Comparison of ENCODE assay signal across 8 cellular contexts in genomic region chr15:66774001-66774814, GRCh38.
DNase-seq lines count a peak whose midpoint lies in the region; ATAC-seq and TF ChIP-seq lines count a peak whose summit lies in the region.

No MANE protein-coding gene starts in this region.

- no peak overlapping the region for H3K4me3 Mint-ChIP-seq in activated naive CD8-positive, alpha-beta T cell treated with anti-CD3 and anti-CD28 coated beads, Interleukin-2, amount 50 U/mL, for 24 hours

- ATAC-seq in activated naive CD8-positive, alpha-beta T cell treated with anti-CD3 and anti-CD28 coated beads, Interleukin-2, amount 50 U/mL, for 24 hours: peak; percentile 53
- peak; percentile 89 to 95 (median 93) for ATAC-seq in heart left ventricle
- no peak for ATAC-seq in HG03139 (IDR thresholded peaks at IDR 0.05; ENCODE audit: unreplicated experiment)
- ATAC-seq in HG03108 (IDR thresholded peaks at IDR 0.05; ENCODE audit: unreplicated experiment): no peak

- TF ChIP-seq CTCF in heart left ventricle (IDR thresholded peaks at IDR 0.05): peak; percentile 89 to 99 (median 96)

- no peak for TF ChIP-seq POLR2A in heart left ventricle (IDR thresholded peaks at IDR 0.05)

- no peaks in the 10 kb centered on the region for H3K36me3 Mint-ChIP-seq in activated naive CD8-positive, alpha-beta T cell treated with anti-CD3 and anti-CD28 coated beads, Interleukin-2, amount 50 U/mL, for 24 hours (ENCODE audit: low read depth)

- no peak overlapping the region for H3K4me3 ChIP-seq in heart left ventricle

- no peaks in the 10 kb centered on the region for H3K4me1 Mint-ChIP-seq in activated naive CD8-positive, alpha-beta T cell treated with anti-CD3 and anti-CD28 coated beads, Interleukin-2, amount 50 U/mL, for 24 hours

- DNase-seq in DMS53 treated with DMSO at 0.1 percent for 48 hours (lab: John Stamatoyannopoulos, UW; ENCODE audit: unreplicated experiment) (peak; percentile 26), HuH-7.5 (ENCODE audit: low spot score) (peak; percentile 99), SHP77 (lab: John Stamatoyannopoulos, UW) (peak; percentile 47 to 53), heart left ventricle (peak; percentile 85 to 91 (median 87)), pons (ENCODE audit: low spot score) (peak; percentile 58)
- peak; percentile 46 for DNase-seq in activated naive CD8-positive, alpha-beta T cell treated with anti-CD3 and anti-CD28 coated beads, Interleukin-2, amount 50 U/mL, for 24 hours

- WGBS in heart left ventricle, 4 donors: 35 to 44% (median 39%) methylated on average over 19 of the region's 19 CpGs

- H3K27ac ChIP-seq in heart left ventricle: peak overlapping the region; percentile 16 to 79 (median 65)

- intact Hi-C loops in heart left ventricle (cut with DNase I): loop anchor here (1.0 to 5.0 kb wide), 18 partner anchors 62 to 172 kb away; partner anchors contain the start of gene SMAD6 (in 3 of the 10)

- no peaks in the 10 kb centered on the region for H3K36me3 ChIP-seq in heart left ventricle

- no peaks in the 10 kb centered on the region for H3K27me3 Mint-ChIP-seq in activated naive CD8-positive, alpha-beta T cell treated with anti-CD3 and anti-CD28 coated beads, Interleukin-2, amount 50 U/mL, for 24 hours

- H3K27ac Mint-ChIP-seq in activated naive CD8-positive, alpha-beta T cell treated with anti-CD3 and anti-CD28 coated beads, Interleukin-2, amount 50 U/mL, for 24 hours: no peak overlapping the region

- no peaks in the 10 kb centered on the region for H3K9me3 Mint-ChIP-seq in activated naive CD8-positive, alpha-beta T cell treated with anti-CD3 and anti-CD28 coated beads, Interleukin-2, amount 50 U/mL, for 24 hours

- no peaks in the 10 kb centered on the region for H3K9me3 ChIP-seq in heart left ventricle

- peaks cover 0 to 83% (median 39%) of the 10 kb centered on the region in 12 donors for H3K4me1 ChIP-seq in heart left ventricle

- H3K27me3 ChIP-seq in heart left ventricle: no peaks in the 10 kb centered on the region

Comparison
In these comparisons a context has a peak if more than half of its experiments do, and no peak if none do; other contexts are left out.
1. DNase-seq: peak in every context shown above with its lines; median percentile 99 in HuH-7.5; 87 in heart left ventricle; 58 in pons; 50 in SHP77; 46 in activated naive CD8-positive, alpha-beta T cell treated with anti-CD3 and anti-CD28 coated beads, Interleukin-2, amount 50 U/mL, for 24 hours; 26 in DMS53 treated with DMSO at 0.1 percent for 48 hours.
2. ATAC-seq: peak in activated naive CD8-positive, alpha-beta T cell treated with anti-CD3 and anti-CD28 coated beads, Interleukin-2, amount 50 U/mL, for 24 hours (single experiment) and heart left ventricle (4 of 4); none in HG03139 (single experiment) and HG03108 (single experiment).